9 cellular contexts compared by ENCODE assay signal in genomic region chr1:200354243-200354642, GRCh38. TPM values are rescaled to one million over a fixed set of nuclear protein-coding genes. Genes with fewer than 3 reads are reported as not detected.
DNase-seq lines count a peak whose midpoint lies in the region; ATAC-seq and TF ChIP-seq lines count a peak whose summit lies in the region.
"Had no signal": no experiment of that assay in that cellular context is flagged by ENCODE, and none has a peak within 500 bp of the region (broad histone marks: within the 10 kb centered on the region; RNA-seq: fewer than 3 reads in every experiment).

No MANE protein-coding gene starts in this region.

- peaks cover 38% of the 10 kb centered on the region for H3K4me1 Mint-ChIP-seq in activated CD4-positive, alpha-beta T cell treated with anti-CD3 and anti-CD28 coated beads, Interleukin-2, amount 10 ng/mL, durations not matched to agents 24 days and 14 days
- peaks cover 20% of the 10 kb centered on the region for H3K4me1 Mint-ChIP-seq in T-helper 17 cell

- no peaks in the 10 kb centered on the region for H3K27me3 ChIP-seq in smooth muscle cell (ENCODE audit: low read depth)

- peak overlapping the region; percentile 6 for H3K4me2 ChIP-seq in smooth muscle cell
- H3K4me2 ChIP-seq: A549 had no signal

- ATAC-seq in HG03064 (IDR thresholded peaks at IDR 0.05; ENCODE audit: low read depth, unreplicated experiment) (peak; percentile 50), T-helper 17 cell (peak; percentile 42), HG03439 (IDR thresholded peaks at IDR 0.05; ENCODE audit: unreplicated experiment) (no peak)
- ATAC-seq: A549 had no signal

- intact Hi-C loops in activated CD4-positive, alpha-beta T cell treated with anti-CD3 and anti-CD28 coated beads, Interleukin-2, amount 10 ng/mL, durations not matched to agents 24 days and 14 days (cut with micrococcal nuclease): loop anchor here (1.0 to 5.0 kb wide), 7 partner anchors 55 to 663 kb away; no protein-coding TSS in a partner anchor

- H2AFZ ChIP-seq in smooth muscle cell (ENCODE audit: low read depth): peak overlapping the region; percentile 4

- no peak overlapping the region for H3K9ac ChIP-seq in smooth muscle cell (ENCODE audit: low read depth)

- H3K36me3 Mint-ChIP-seq in activated CD4-positive, alpha-beta T cell treated with anti-CD3 and anti-CD28 coated beads, Interleukin-2, amount 10 ng/mL, durations not matched to agents 24 days and 14 days (ENCODE audit: low read depth): no peaks in the 10 kb centered on the region
- peaks cover 2% of the 10 kb centered on the region for H3K36me3 Mint-ChIP-seq in T-helper 17 cell (ENCODE audit: low read depth)

- H3K4me3 Mint-ChIP-seq in activated CD4-positive, alpha-beta T cell treated with anti-CD3 and anti-CD28 coated beads, Interleukin-2, amount 10 ng/mL, durations not matched to agents 24 days and 14 days: peak overlapping the region; percentile 33
- no peak overlapping the region for H3K4me3 Mint-ChIP-seq in T-helper 17 cell

- H3F3A ChIP-seq in smooth muscle cell (ENCODE audit: low read depth): peaks cover 18% of the 10 kb centered on the region

- no peak overlapping the region for H3K4me3 ChIP-seq in smooth muscle cell
- H3K4me3 ChIP-seq: A549 had no signal

- no peaks in the 10 kb centered on the region for H3K36me3 ChIP-seq in smooth muscle cell (ENCODE audit: low read depth)

- peaks cover 14% of the 10 kb centered on the region for H3K4me1 ChIP-seq in smooth muscle cell (ENCODE audit: low read depth)

- H3K27ac ChIP-seq in smooth muscle cell (ENCODE audit: low read depth): peak overlapping the region; percentile 97

- no peaks in the 10 kb centered on the region for H4K20me1 ChIP-seq in smooth muscle cell (ENCODE audit: low read depth)

- peak; percentile 62 for DNase-seq in activated CD4-positive, alpha-beta T cell treated with anti-CD3 and anti-CD28 coated beads, Interleukin-2, amount 10 ng/mL, durations not matched to agents 24 days and 14 days
- DNase-seq in activated CD4-positive, alpha-beta T cell treated with anti-CD3 and anti-CD28 coated beads, Interleukin-2, amount 50 U/mL, for 48 hours: no peak
- DNase-seq in T-helper 17 cell: no peak
- no peak for DNase-seq in smooth muscle cell (lab: John Stamatoyannopoulos, UW; ENCODE audit: unreplicated experiment)
- no peak for DNase-seq in activated effector memory CD4-positive, alpha-beta T cell treated with anti-CD3 and anti-CD28 coated beads, Interleukin-2, amount 50 U/mL, for 16 hours
- no peak for DNase-seq in hypothalamus (lab: John Stamatoyannopoulos, UW)

- no peaks in the 10 kb centered on the region for H3K9me3 Mint-ChIP-seq in activated CD4-positive, alpha-beta T cell treated with anti-CD3 and anti-CD28 coated beads, Interleukin-2, amount 10 ng/mL, durations not matched to agents 24 days and 14 days

- no peaks in the 10 kb centered on the region for H3K79me2 ChIP-seq in smooth muscle cell (ENCODE audit: low read depth)

- 32% methylated on average over 2 of the region's 2 CpGs for WGBS in smooth muscle cell (ENCODE audit: low lambda C conversion rate)

- H3K9me3 ChIP-seq in T-helper 17 cell (ENCODE audit: control insufficient read depth, low read length, poor library complexity, severe bottlenecking) (no peaks in the 10 kb centered on the region), smooth muscle cell (replicated peaks; ENCODE audit: low read depth) (no peaks in the 10 kb centered on the region)
- H3K9me3 ChIP-seq: A549 had no signal

- peak overlapping the region; percentile 34 for H3K27ac Mint-ChIP-seq in activated CD4-positive, alpha-beta T cell treated with anti-CD3 and anti-CD28 coated beads, Interleukin-2, amount 10 ng/mL, durations not matched to agents 24 days and 14 days
- no peak overlapping the region for H3K27ac Mint-ChIP-seq in T-helper 17 cell

- no peaks in the 10 kb centered on the region for H3K27me3 Mint-ChIP-seq in activated CD4-positive, alpha-beta T cell treated with anti-CD3 and anti-CD28 coated beads, Interleukin-2, amount 10 ng/mL, durations not matched to agents 24 days and 14 days
- H3K27me3 Mint-ChIP-seq in T-helper 17 cell: no peaks in the 10 kb centered on the region

- no peak for TF ChIP-seq CTCF in smooth muscle cell (IDR thresholded peaks at IDR 0.05; ENCODE audit: borderline replicate concordance, insufficient read depth, poor library complexity, severe bottlenecking)

RNA-seq across cellular contexts. Expression of gene ZNF281, which starts 55.6 kb away (rescaled TPM):
- 19.0 and 20.4 TPM in 2 replicates for total RNA-seq in activated CD4-positive, alpha-beta T cell treated with anti-CD3 and anti-CD28 coated beads, Interleukin-2, amount 10 ng/mL, durations not matched to agents 24 days and 14 days
- total RNA-seq in T-helper 17 cell: 10 to 100 TPM; 21.9 to 28.7 TPM
- total RNA-seq in smooth muscle cell: 59.4 and 64.4 TPM in 2 replicates
- polyA plus RNA-seq in smooth muscle cell: 34.4 and 35.0 TPM in 2 replicates
